15 cellular contexts compared by ENCODE assay signal in genomic region chr2:73255007-73255644, GRCh38. TPM values are rescaled to one million over a fixed set of nuclear protein-coding genes. Genes with fewer than 3 reads are reported as not detected.
DNase-seq lines count a peak whose midpoint lies in the region; ATAC-seq and TF ChIP-seq lines count a peak whose summit lies in the region.
"Had no signal": no experiment of that assay in that cellular context is flagged by ENCODE, and none has a peak within 500 bp of the region (broad histone marks: within the 10 kb centered on the region; RNA-seq: fewer than 3 reads in every experiment).

No MANE protein-coding gene starts in this region.

- WGBS in IMR-90 (ENCODE audit: extremely low coverage in 2 of 2, insufficient read length in 1 of 2), 2 experiments = 60% methylated on average over 1 of the region's 4 CpGs; no CpG with 5 or more reads in 1 of the 2 experiments

- no peak overlapping the region for H2BK20ac ChIP-seq in IMR-90 (ENCODE audit: low read depth, low read length)

- peaks cover 11% of the 10 kb centered on the region; the same call in 1 of the 2 replicates for H3K9me1 ChIP-seq in IMR-90 (ENCODE audit: insufficient read depth, low read length)

- POLR2A ChIA-PET in IMR-90 (lab: Charles Lee; ENCODE audit: unreplicated experiment) = no interaction called here

- H4K20me1 ChIP-seq in IMR-90 (ENCODE audit: insufficient read depth, low read length) = peaks cover 8% of the 10 kb centered on the region

- no peak overlapping the region for H2BK5ac ChIP-seq in IMR-90 (ENCODE audit: low read depth, low read length, poor library complexity, severe bottlenecking)

- H3K79me1 ChIP-seq in IMR-90 (ENCODE audit: low read depth in 1 of 2, low read length in 2 of 2) = peaks cover 0 to 3% of the 10 kb centered on the region in 2 experiments; a peak in 2 of 4 replicates

- H2AK9ac ChIP-seq in IMR-90 (replicated peaks; ENCODE audit: low read depth, low read length, poor library complexity) = no peak overlapping the region

- H3K9me3 ChIP-seq in IMR-90 (ENCODE audit: control insufficient read depth, insufficient read depth, low read length) = no peaks in the 10 kb centered on the region
- H3K9me3 ChIP-seq: pancreas, upper lobe of left lung had no signal

- no peak for TF ChIP-seq RAD21 in IMR-90 (IDR thresholded peaks at IDR 0.05; ENCODE audit: low read length)

- H3K4ac ChIP-seq in IMR-90 (ENCODE audit: low read depth, low read length) = no peak overlapping the region

- no peak overlapping the region for H3K4me3 Mint-ChIP-seq in activated T-cell treated with anti-CD3 and anti-CD28 coated beads, Interleukin-2, amount 50 U/mL, for 24 hours
- H3K4me3 Mint-ChIP-seq in activated T-cell treated with anti-CD3 and anti-CD28 coated beads, Interleukin-2, amount 50 U/mL, for 72 hours = no peak overlapping the region
- no peak overlapping the region for H3K4me3 Mint-ChIP-seq in activated naive CD8-positive, alpha-beta T cell treated with anti-CD3 and anti-CD28 coated beads, Interleukin-2, amount 50 U/mL, for 24 hours
- H3K4me3 Mint-ChIP-seq in stimulated activated effector memory CD8-positive, alpha-beta T cell treated with anti-CD3 and anti-CD28 coated beads, Interleukin-12 subunit alpha, Interleukin-12 subunit beta, amount 100 ng/mL, for 72 hours = no peak overlapping the region
- H3K4me3 Mint-ChIP-seq in activated T-helper 1 cell treated with anti-CD3 and anti-CD28 coated beads, Interleukin-12 subunit alpha, Interleukin-12 subunit beta, Interleukin-2, Interleukin-4 antibody, amounts not matched to agents 30 ng/mL and 10 ng/mL and 1 ng/mL, durations not matched to agents 14 hours and 24 hours and 36 hours = no peak overlapping the region
- no peak overlapping the region for H3K4me3 Mint-ChIP-seq in T-helper 2 cell treated with Interferon-gamma antibody and Interleukin-4, amounts not matched to agents 5 μg/mL and 100 μg/mL, for 36 hours

- H3K27me3 ChIP-seq in IMR-90 (ENCODE audit: control insufficient read depth, insufficient read depth, low read length) = no peaks in the 10 kb centered on the region
- H3K27me3 ChIP-seq: pancreas, upper lobe of left lung had no signal

- no peak overlapping the region for H4K5ac ChIP-seq in IMR-90 (ENCODE audit: low read depth, low read length)

- H3K27me3 Mint-ChIP-seq in activated T-cell treated with anti-CD3 and anti-CD28 coated beads, Interleukin-2, amount 50 U/mL, for 24 hours = no peaks in the 10 kb centered on the region
- H3K27me3 Mint-ChIP-seq in activated T-cell treated with anti-CD3 and anti-CD28 coated beads, Interleukin-2, amount 50 U/mL, for 72 hours (ENCODE audit: low read depth) = no peaks in the 10 kb centered on the region
- H3K27me3 Mint-ChIP-seq in activated naive CD8-positive, alpha-beta T cell treated with anti-CD3 and anti-CD28 coated beads, Interleukin-2, amount 50 U/mL, for 24 hours = no peaks in the 10 kb centered on the region
- H3K27me3 Mint-ChIP-seq in activated T-helper 1 cell treated with anti-CD3 and anti-CD28 coated beads, Interleukin-12 subunit alpha, Interleukin-12 subunit beta, Interleukin-2, Interleukin-4 antibody, amounts not matched to agents 30 ng/mL and 10 ng/mL and 1 ng/mL, durations not matched to agents 14 hours and 24 hours and 36 hours (ENCODE audit: insufficient read depth) = no peaks in the 10 kb centered on the region
- H3K27me3 Mint-ChIP-seq in T-helper 2 cell treated with Interferon-gamma antibody and Interleukin-4, amounts not matched to agents 5 μg/mL and 100 μg/mL, for 36 hours (ENCODE audit: low read depth) = no peaks in the 10 kb centered on the region

- no peak overlapping the region for H2AFZ ChIP-seq in IMR-90 (replicated peaks; ENCODE audit: low read length, poor library complexity)

- intact Hi-C loops in IMR-90 (cut with micrococcal nuclease) = no loop called here
- intact Hi-C loops in activated T-helper 1 cell treated with anti-CD3 and anti-CD28 coated beads, Interleukin-12 subunit alpha, Interleukin-12 subunit beta, Interleukin-2, Interleukin-4 antibody, amounts not matched to agents 30 ng/mL and 10 ng/mL and 1 ng/mL, durations not matched to agents 14 hours and 24 hours and 36 hours (cut with micrococcal nuclease) = no loop called here

- H3K4me1 ChIP-seq in IMR-90 (ENCODE audit: control insufficient read depth, insufficient read depth, low read length) = no peaks in the 10 kb centered on the region
- H3K4me1 ChIP-seq: upper lobe of left lung had no signal

- no peak overlapping the region for H3K14ac ChIP-seq in IMR-90 (replicated peaks; ENCODE audit: low read depth, low read length)

- no peak overlapping the region for H3K56ac ChIP-seq in IMR-90 (ENCODE audit: extremely low read depth, insufficient read depth, low read length)

- no peak overlapping the region for H4K91ac ChIP-seq in IMR-90 (ENCODE audit: insufficient read depth, low read depth, low read length)

- ATAC-seq in activated T-cell treated with anti-CD3 and anti-CD28 coated beads, Interleukin-2, amount 50 U/mL, for 72 hours (replicated peaks in 1 of 2) = no peak
- ATAC-seq in IMR-90 (ENCODE audit: low read depth) = 0 out of 2 replicates have a peak, but pooled peaks have one; percentile 16
- peak; percentile 14 for ATAC-seq in activated naive CD8-positive, alpha-beta T cell treated with anti-CD3 and anti-CD28 coated beads, Interleukin-2, amount 50 U/mL, for 24 hours
- peak; percentile 3 for ATAC-seq in stimulated activated effector memory CD8-positive, alpha-beta T cell treated with anti-CD3 and anti-CD28 coated beads, Interleukin-12 subunit alpha, Interleukin-12 subunit beta, amount 100 ng/mL, for 72 hours
- ATAC-seq: pancreas had no signal

- CTCF ChIA-PET in IMR-90 (lab: Yijun Ruan, JAX) = no interaction called here

- no peak overlapping the region for H2BK120ac ChIP-seq in IMR-90 (ENCODE audit: low read depth, low read length)

- H3K9ac ChIP-seq in IMR-90 (ENCODE audit: low read depth, low read length) = no peak overlapping the region

- H4K8ac ChIP-seq in IMR-90 (ENCODE audit: low read depth in 2 of 2, low read length in 2 of 2) = no peak overlapping the region

- TF ChIP-seq POLR2A in IMR-90 (IDR thresholded peaks at IDR 0.05; ENCODE audit: low read depth, low read length) = no peak

- peaks cover 5% of the 10 kb centered on the region for H3K4me1 Mint-ChIP-seq in activated T-cell treated with anti-CD3 and anti-CD28 coated beads, Interleukin-2, amount 50 U/mL, for 24 hours (ENCODE audit: low read depth)
- H3K4me1 Mint-ChIP-seq in activated T-cell treated with anti-CD3 and anti-CD28 coated beads, Interleukin-2, amount 50 U/mL, for 72 hours (ENCODE audit: low read depth) = no peaks in the 10 kb centered on the region
- H3K4me1 Mint-ChIP-seq in activated naive CD8-positive, alpha-beta T cell treated with anti-CD3 and anti-CD28 coated beads, Interleukin-2, amount 50 U/mL, for 24 hours = no peaks in the 10 kb centered on the region
- peaks cover 18% of the 10 kb centered on the region for H3K4me1 Mint-ChIP-seq in stimulated activated effector memory CD8-positive, alpha-beta T cell treated with anti-CD3 and anti-CD28 coated beads, Interleukin-12 subunit alpha, Interleukin-12 subunit beta, amount 100 ng/mL, for 72 hours
- no peaks in the 10 kb centered on the region for H3K4me1 Mint-ChIP-seq in activated T-helper 1 cell treated with anti-CD3 and anti-CD28 coated beads, Interleukin-12 subunit alpha, Interleukin-12 subunit beta, Interleukin-2, Interleukin-4 antibody, amounts not matched to agents 30 ng/mL and 10 ng/mL and 1 ng/mL, durations not matched to agents 14 hours and 24 hours and 36 hours (ENCODE audit: low read depth)
- H3K4me1 Mint-ChIP-seq in T-helper 2 cell treated with Interferon-gamma antibody and Interleukin-4, amounts not matched to agents 5 μg/mL and 100 μg/mL, for 36 hours (ENCODE audit: low read depth) = no peaks in the 10 kb centered on the region

- no peak overlapping the region for H3K4me3 ChIP-seq in IMR-90 (ENCODE audit: insufficient read depth, low read depth, low read length)
- H3K4me3 ChIP-seq: pancreas, SK-N-MC, skin epidermis, upper lobe of left lung had no signal

- in situ Hi-C loops in IMR-90 (cut with MboI; ENCODE audit: low sequenced_read_pairs) = no loop called here

- BruUV-seq in IMR-90 (replicated peaks; lab: Mats Ljungman, UMichigan) = TSS peak; percentile 51

- H3K27ac ChIP-seq in IMR-90 (ENCODE audit: insufficient read depth, low read length) = no peak overlapping the region
- H3K27ac ChIP-seq: pancreas, skin epidermis, upper lobe of left lung had no signal

- no peaks in the 10 kb centered on the region for H3K9me3 Mint-ChIP-seq in activated T-cell treated with anti-CD3 and anti-CD28 coated beads, Interleukin-2, amount 50 U/mL, for 24 hours
- no peaks in the 10 kb centered on the region for H3K9me3 Mint-ChIP-seq in activated T-cell treated with anti-CD3 and anti-CD28 coated beads, Interleukin-2, amount 50 U/mL, for 72 hours
- H3K9me3 Mint-ChIP-seq in activated naive CD8-positive, alpha-beta T cell treated with anti-CD3 and anti-CD28 coated beads, Interleukin-2, amount 50 U/mL, for 24 hours = no peaks in the 10 kb centered on the region
- H3K9me3 Mint-ChIP-seq in stimulated activated effector memory CD8-positive, alpha-beta T cell treated with anti-CD3 and anti-CD28 coated beads, Interleukin-12 subunit alpha, Interleukin-12 subunit beta, amount 100 ng/mL, for 72 hours = no peaks in the 10 kb centered on the region
- H3K9me3 Mint-ChIP-seq in activated T-helper 1 cell treated with anti-CD3 and anti-CD28 coated beads, Interleukin-12 subunit alpha, Interleukin-12 subunit beta, Interleukin-2, Interleukin-4 antibody, amounts not matched to agents 30 ng/mL and 10 ng/mL and 1 ng/mL, durations not matched to agents 14 hours and 24 hours and 36 hours = no peaks in the 10 kb centered on the region
- H3K9me3 Mint-ChIP-seq in T-helper 2 cell treated with Interferon-gamma antibody and Interleukin-4, amounts not matched to agents 5 μg/mL and 100 μg/mL, for 36 hours = no peaks in the 10 kb centered on the region

- peak; percentile 36 for DNase-seq in activated T-cell treated with anti-CD3 and anti-CD28 coated beads, Interleukin-2, amount 50 U/mL, for 24 hours
- DNase-seq in activated T-cell treated with anti-CD3 and anti-CD28 coated beads, Interleukin-2, amount 50 U/mL, for 72 hours = no peak
- DNase-seq in IMR-90 (no peak), NCI-H69 (lab: John Stamatoyannopoulos, UW) (no peak)
- DNase-seq in activated naive CD8-positive, alpha-beta T cell treated with anti-CD3 and anti-CD28 coated beads, Interleukin-2, amount 50 U/mL, for 24 hours = no peak
- DNase-seq in stimulated activated effector memory CD8-positive, alpha-beta T cell treated with anti-CD3 and anti-CD28 coated beads, Interleukin-12 subunit alpha, Interleukin-12 subunit beta, amount 100 ng/mL, for 72 hours (ENCODE audit: low spot score in 2 of 2) = no peak
- DNase-seq in activated T-helper 1 cell treated with anti-CD3 and anti-CD28 coated beads, Interleukin-12 subunit alpha, Interleukin-12 subunit beta, Interleukin-2, Interleukin-4 antibody, amounts not matched to agents 30 ng/mL and 10 ng/mL and 1 ng/mL, durations not matched to agents 14 hours and 24 hours and 36 hours (ENCODE audit: low spot score) = no peak
- DNase-seq in T-helper 2 cell treated with Interferon-gamma antibody and Interleukin-4, amounts not matched to agents 5 μg/mL and 100 μg/mL, for 36 hours (ENCODE audit: low spot score) = no peak
- DNase-seq: hippocampal formation, NCI-H446, upper lobe of left lung had no signal

- H3K36me3 Mint-ChIP-seq in activated T-cell treated with anti-CD3 and anti-CD28 coated beads, Interleukin-2, amount 50 U/mL, for 24 hours (ENCODE audit: low read depth) = peaks cover 74% of the 10 kb centered on the region
- peaks cover 0 to 4% of the 10 kb centered on the region in 2 donors for H3K36me3 Mint-ChIP-seq in activated T-cell treated with anti-CD3 and anti-CD28 coated beads, Interleukin-2, amount 50 U/mL, for 72 hours (ENCODE audit: insufficient read depth in 2 of 2)
- H3K36me3 Mint-ChIP-seq in activated naive CD8-positive, alpha-beta T cell treated with anti-CD3 and anti-CD28 coated beads, Interleukin-2, amount 50 U/mL, for 24 hours (ENCODE audit: low read depth) = peaks cover 37% of the 10 kb centered on the region
- peaks cover 76% of the 10 kb centered on the region for H3K36me3 Mint-ChIP-seq in stimulated activated effector memory CD8-positive, alpha-beta T cell treated with anti-CD3 and anti-CD28 coated beads, Interleukin-12 subunit alpha, Interleukin-12 subunit beta, amount 100 ng/mL, for 72 hours
- peaks cover 18% of the 10 kb centered on the region for H3K36me3 Mint-ChIP-seq in activated T-helper 1 cell treated with anti-CD3 and anti-CD28 coated beads, Interleukin-12 subunit alpha, Interleukin-12 subunit beta, Interleukin-2, Interleukin-4 antibody, amounts not matched to agents 30 ng/mL and 10 ng/mL and 1 ng/mL, durations not matched to agents 14 hours and 24 hours and 36 hours (ENCODE audit: low read depth)
- peaks cover 25% of the 10 kb centered on the region for H3K36me3 Mint-ChIP-seq in T-helper 2 cell treated with Interferon-gamma antibody and Interleukin-4, amounts not matched to agents 5 μg/mL and 100 μg/mL, for 36 hours (ENCODE audit: low read depth)

- no peak overlapping the region for H3K23ac ChIP-seq in IMR-90 (ENCODE audit: low read depth, low read length)

- H3K4me2 ChIP-seq in IMR-90 (ENCODE audit: low read depth, low read length) = no peak overlapping the region

- no peak overlapping the region for H3K18ac ChIP-seq in IMR-90 (ENCODE audit: low read depth, low read length)

- dilution Hi-C loops in IMR-90 (cut with HindIII; ENCODE audit: low sequenced_read_pairs, unreplicated experiment) = no loop called here

- no peak overlapping the region for H2BK15ac ChIP-seq in IMR-90 (ENCODE audit: low read depth, low read length)

- H3K36me3 ChIP-seq in IMR-90 (ENCODE audit: control insufficient read depth, insufficient read depth, low read length) = peaks cover 47% of the 10 kb centered on the region

- no peak overlapping the region for H2AK5ac ChIP-seq in IMR-90 (ENCODE audit: low read depth, low read length)

- no peak for TF ChIP-seq CTCF in IMR-90 (conservative IDR thresholded peaks at IDR 0.05; ENCODE audit: low read depth, low read length)

- peak overlapping the region; percentile 76 for H3K27ac Mint-ChIP-seq in activated T-cell treated with anti-CD3 and anti-CD28 coated beads, Interleukin-2, amount 50 U/mL, for 24 hours
- no peak overlapping the region for H3K27ac Mint-ChIP-seq in activated T-cell treated with anti-CD3 and anti-CD28 coated beads, Interleukin-2, amount 50 U/mL, for 72 hours
- no peak overlapping the region for H3K27ac Mint-ChIP-seq in activated naive CD8-positive, alpha-beta T cell treated with anti-CD3 and anti-CD28 coated beads, Interleukin-2, amount 50 U/mL, for 24 hours
- peak overlapping the region; percentile 80 for H3K27ac Mint-ChIP-seq in stimulated activated effector memory CD8-positive, alpha-beta T cell treated with anti-CD3 and anti-CD28 coated beads, Interleukin-12 subunit alpha, Interleukin-12 subunit beta, amount 100 ng/mL, for 72 hours
- no peak overlapping the region for H3K27ac Mint-ChIP-seq in activated T-helper 1 cell treated with anti-CD3 and anti-CD28 coated beads, Interleukin-12 subunit alpha, Interleukin-12 subunit beta, Interleukin-2, Interleukin-4 antibody, amounts not matched to agents 30 ng/mL and 10 ng/mL and 1 ng/mL, durations not matched to agents 14 hours and 24 hours and 36 hours
- H3K27ac Mint-ChIP-seq in T-helper 2 cell treated with Interferon-gamma antibody and Interleukin-4, amounts not matched to agents 5 μg/mL and 100 μg/mL, for 36 hours = no peak overlapping the region

RNA-seq across cellular contexts. Expression of gene CCT7, which starts 21.0 kb away (rescaled TPM):
- total RNA-seq in activated T-cell treated with anti-CD3 and anti-CD28 coated beads, Interleukin-2, amount 50 U/mL, for 72 hours = 100 to 1,000 TPM; 305 to 384 TPM
- 557 and 575 TPM in 2 replicates for total RNA-seq in IMR-90 (2012; rRNA removed)
- 321 and 329 TPM in 2 replicates for polyA plus RNA-seq in IMR-90 (2012; rRNA removed)
- 226 and 323 TPM in 2 replicates for polyA plus RNA-seq in IMR-90 (2012; cell fraction: cytosol; rRNA removed)
- 107 and 114 TPM in 2 replicates for polyA plus RNA-seq in IMR-90 (2012; cell fraction: nucleus; rRNA removed; ENCODE audit: low replicate concordance)
- total RNA-seq in activated T-helper 1 cell treated with anti-CD3 and anti-CD28 coated beads, Interleukin-12 subunit alpha, Interleukin-12 subunit beta, Interleukin-2, Interleukin-4 antibody, amounts not matched to agents 30 ng/mL and 10 ng/mL and 1 ng/mL, durations not matched to agents 14 hours and 24 hours and 36 hours = 631 and 648 TPM in 2 replicates

RNA-seq across cellular contexts. Expression of gene PRADC1, which starts 22.1 kb away (rescaled TPM):
- 10 to 100 TPM; 15.0 to 17.3 TPM for total RNA-seq in activated T-cell treated with anti-CD3 and anti-CD28 coated beads, Interleukin-2, amount 50 U/mL, for 72 hours
- total RNA-seq in IMR-90 (2012; rRNA removed) = 13.1 and 14.4 TPM in 2 replicates
- 18.4 and 23.1 TPM in 2 replicates for polyA plus RNA-seq in IMR-90 (2012; rRNA removed)
- polyA plus RNA-seq in IMR-90 (2012; cell fraction: cytosol; rRNA removed) = 18.4 and 22.8 TPM in 2 replicates
- polyA plus RNA-seq in IMR-90 (2012; cell fraction: nucleus; rRNA removed; ENCODE audit: low replicate concordance) = 5.8 and 9.0 TPM in 2 replicates
- 16.6 and 18.6 TPM in 2 replicates for total RNA-seq in activated T-helper 1 cell treated with anti-CD3 and anti-CD28 coated beads, Interleukin-12 subunit alpha, Interleukin-12 subunit beta, Interleukin-2, Interleukin-4 antibody, amounts not matched to agents 30 ng/mL and 10 ng/mL and 1 ng/mL, durations not matched to agents 14 hours and 24 hours and 36 hours

RNA-seq across cellular contexts. Expression of gene FBXO41, which starts 29.2 kb away (rescaled TPM):
- total RNA-seq in activated T-cell treated with anti-CD3 and anti-CD28 coated beads, Interleukin-2, amount 50 U/mL, for 72 hours = 10 to 100 TPM; 19.8 to 22.9 TPM
- total RNA-seq in IMR-90 (2012; rRNA removed) = 0.54 and 0.83 TPM in 2 replicates
- 3.4 and 3.7 TPM in 2 replicates for polyA plus RNA-seq in IMR-90 (2012; rRNA removed)
- 1.5 and 2.1 TPM in 2 replicates for polyA plus RNA-seq in IMR-90 (2012; cell fraction: cytosol; rRNA removed)
- polyA plus RNA-seq in IMR-90 (2012; cell fraction: nucleus; rRNA removed; ENCODE audit: low replicate concordance) = 13.6 and 17.8 TPM in 2 replicates
- total RNA-seq in activated T-helper 1 cell treated with anti-CD3 and anti-CD28 coated beads, Interleukin-12 subunit alpha, Interleukin-12 subunit beta, Interleukin-2, Interleukin-4 antibody, amounts not matched to agents 30 ng/mL and 10 ng/mL and 1 ng/mL, durations not matched to agents 14 hours and 24 hours and 36 hours = 29.3 and 30.9 TPM in 2 replicates

RNA-seq across cellular contexts. Expression of gene EGR4, which starts 38.2 kb away (rescaled TPM):
- 1 to 10 TPM; 1.6 to 2.1 TPM for total RNA-seq in activated T-cell treated with anti-CD3 and anti-CD28 coated beads, Interleukin-2, amount 50 U/mL, for 72 hours
- not detected in 2 replicates for total RNA-seq in IMR-90 (2012; rRNA removed)
- not detected in 2 replicates for polyA plus RNA-seq in IMR-90 (2012; rRNA removed)
- polyA plus RNA-seq in IMR-90 (2012; cell fraction: cytosol; rRNA removed) = 0.14 TPM in 2 replicates
- polyA plus RNA-seq in IMR-90 (2012; cell fraction: nucleus; rRNA removed; ENCODE audit: low replicate concordance) = 0.30 and 0.76 TPM in 2 replicates
- total RNA-seq in activated T-helper 1 cell treated with anti-CD3 and anti-CD28 coated beads, Interleukin-12 subunit alpha, Interleukin-12 subunit beta, Interleukin-2, Interleukin-4 antibody, amounts not matched to agents 30 ng/mL and 10 ng/mL and 1 ng/mL, durations not matched to agents 14 hours and 24 hours and 36 hours = 1.9 TPM in 2 replicates
- total RNA-seq: mucosa of gallbladder had no signal

RNA-seq across cellular contexts. Expression of gene SMYD5, which starts 41.1 kb away (rescaled TPM):
- total RNA-seq in activated T-cell treated with anti-CD3 and anti-CD28 coated beads, Interleukin-2, amount 50 U/mL, for 72 hours = 10 to 100 TPM; 32.5 to 35.4 TPM
- 18.9 and 19.7 TPM in 2 replicates for total RNA-seq in IMR-90 (2012; rRNA removed)
- polyA plus RNA-seq in IMR-90 (2012; rRNA removed) = 16.9 and 17.8 TPM in 2 replicates
- polyA plus RNA-seq in IMR-90 (2012; cell fraction: cytosol; rRNA removed) = 10.8 and 12.0 TPM in 2 replicates
- 36.5 and 44.1 TPM in 2 replicates for polyA plus RNA-seq in IMR-90 (2012; cell fraction: nucleus; rRNA removed; ENCODE audit: low replicate concordance)
- 58.5 and 62.3 TPM in 2 replicates for total RNA-seq in activated T-helper 1 cell treated with anti-CD3 and anti-CD28 coated beads, Interleukin-12 subunit alpha, Interleukin-12 subunit beta, Interleukin-2, Interleukin-4 antibody, amounts not matched to agents 30 ng/mL and 10 ng/mL and 1 ng/mL, durations not matched to agents 14 hours and 24 hours and 36 hours

Comparison
In these comparisons a context has a peak if more than half of its experiments do, and no peak if none do; other contexts are left out.
1. H3K27ac Mint-ChIP-seq: peak in activated T-cell treated with anti-CD3 and anti-CD28 coated beads, Interleukin-2, amount 50 U/mL, for 24 hours (single experiment) and stimulated activated effector memory CD8-positive, alpha-beta T cell treated with anti-CD3 and anti-CD28 coated beads, Interleukin-12 subunit alpha, Interleukin-12 subunit beta, amount 100 ng/mL, for 72 hours (single experiment); none in activated T-cell treated with anti-CD3 and anti-CD28 coated beads, Interleukin-2, amount 50 U/mL, for 72 hours (single experiment), activated naive CD8-positive, alpha-beta T cell treated with anti-CD3 and anti-CD28 coated beads, Interleukin-2, amount 50 U/mL, for 24 hours (single experiment), activated T-helper 1 cell treated with anti-CD3 and anti-CD28 coated beads, Interleukin-12 subunit alpha, Interleukin-12 subunit beta, Interleukin-2, Interleukin-4 antibody, amounts not matched to agents 30 ng/mL and 10 ng/mL and 1 ng/mL, durations not matched to agents 14 hours and 24 hours and 36 hours (single experiment) and T-helper 2 cell treated with Interferon-gamma antibody and Interleukin-4, amounts not matched to agents 5 μg/mL and 100 μg/mL, for 36 hours (single experiment).
2. ATAC-seq: peak in IMR-90 (single experiment), activated naive CD8-positive, alpha-beta T cell treated with anti-CD3 and anti-CD28 coated beads, Interleukin-2, amount 50 U/mL, for 24 hours (single experiment) and stimulated activated effector memory CD8-positive, alpha-beta T cell treated with anti-CD3 and anti-CD28 coated beads, Interleukin-12 subunit alpha, Interleukin-12 subunit beta, amount 100 ng/mL, for 72 hours (single experiment); none in activated T-cell treated with anti-CD3 and anti-CD28 coated beads, Interleukin-2, amount 50 U/mL, for 72 hours (0 of 2).
3. RNA of gene FBXO41, which starts 29.2 kb away (total RNA-seq): 29.3 to 30.9 TPM in activated T-helper 1 cell treated with anti-CD3 and anti-CD28 coated beads, Interleukin-12 subunit alpha, Interleukin-12 subunit beta, Interleukin-2, Interleukin-4 antibody, amounts not matched to agents 30 ng/mL and 10 ng/mL and 1 ng/mL, durations not matched to agents 14 hours and 24 hours and 36 hours and 19.8 to 22.9 TPM in activated T-cell treated with anti-CD3 and anti-CD28 coated beads, Interleukin-2, amount 50 U/mL, for 72 hours; 0.54 to 0.83 TPM in IMR-90; every median in the first group is over 10 times any median in the second.